1 cellular context compared by ENCODE assay signal in the genomic region with DNA sequence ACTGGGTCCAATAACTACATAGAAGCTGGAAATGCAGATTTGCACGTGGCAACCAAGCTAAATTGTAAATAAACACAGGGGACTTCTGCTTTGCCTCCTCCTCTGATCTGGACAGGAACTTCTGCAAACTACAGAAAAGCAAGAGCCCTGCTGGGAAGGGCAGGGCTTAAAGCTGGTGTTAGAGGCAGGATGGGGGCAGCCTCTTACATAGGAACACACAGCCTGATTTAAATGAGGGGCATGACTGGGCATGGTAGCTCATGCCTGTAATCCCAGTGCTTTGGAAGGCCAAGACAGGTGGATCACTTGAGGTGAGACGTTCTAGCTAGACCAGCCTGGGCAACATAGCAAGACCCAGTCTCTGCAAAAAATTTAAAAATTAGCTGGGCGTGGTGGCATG.
TF ChIP-seq lines count a peak whose summit lies in the region.

No MANE protein-coding gene starts in this region.

TF ChIP-seq in WTC11, 78 proteins besides CTCF, POLR2A, EP300 and RAD21 (continued from another document):
- TF ChIP-seq ZNF532 (CRISPR knock-in tag; IDR thresholded peaks at IDR 0.05; ENCODE audit: borderline replicate concordance) (no peak), ZNF121 (CRISPR knock-in tag; IDR thresholded peaks at IDR 0.05) (peak; percentile 78), CBFB (CRISPR knock-in tag; IDR thresholded peaks at IDR 0.05; ENCODE audit: low read depth) (no peak)
- TF ChIP-seq, protein P1, sequence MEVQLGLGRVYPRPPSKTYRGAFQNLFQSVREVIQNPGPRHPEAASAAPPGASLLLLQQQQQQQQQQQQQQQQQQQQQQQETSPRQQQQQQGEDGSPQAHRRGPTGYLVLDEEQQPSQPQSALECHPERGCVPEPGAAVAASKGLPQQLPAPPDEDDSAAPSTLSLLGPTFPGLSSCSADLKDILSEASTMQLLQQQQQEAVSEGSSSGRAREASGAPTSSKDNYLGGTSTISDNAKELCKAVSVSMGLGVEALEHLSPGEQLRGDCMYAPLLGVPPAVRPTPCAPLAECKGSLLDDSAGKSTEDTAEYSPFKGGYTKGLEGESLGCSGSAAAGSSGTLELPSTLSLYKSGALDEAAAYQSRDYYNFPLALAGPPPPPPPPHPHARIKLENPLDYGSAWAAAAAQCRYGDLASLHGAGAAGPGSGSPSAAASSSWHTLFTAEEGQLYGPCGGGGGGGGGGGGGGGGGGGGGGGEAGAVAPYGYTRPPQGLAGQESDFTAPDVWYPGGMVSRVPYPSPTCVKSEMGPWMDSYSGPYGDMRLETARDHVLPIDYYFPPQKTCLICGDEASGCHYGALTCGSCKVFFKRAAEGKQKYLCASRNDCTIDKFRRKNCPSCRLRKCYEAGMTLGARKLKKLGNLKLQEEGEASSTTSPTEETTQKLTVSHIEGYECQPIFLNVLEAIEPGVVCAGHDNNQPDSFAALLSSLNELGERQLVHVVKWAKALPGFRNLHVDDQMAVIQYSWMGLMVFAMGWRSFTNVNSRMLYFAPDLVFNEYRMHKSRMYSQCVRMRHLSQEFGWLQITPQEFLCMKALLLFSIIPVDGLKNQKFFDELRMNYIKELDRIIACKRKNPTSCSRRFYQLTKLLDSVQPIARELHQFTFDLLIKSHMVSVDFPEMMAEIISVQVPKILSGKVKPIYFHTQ (CRISPR knock-in tag; IDR thresholded peaks at IDR 0.05): no peak
